18 cellular contexts compared by ENCODE assay signal in genomic region chr9:121305269-121305994, GRCh38. TPM values are rescaled to one million over a fixed set of nuclear protein-coding genes. Genes with fewer than 3 reads are reported as not detected.
DNase-seq lines count a peak whose midpoint lies in the region; ATAC-seq and TF ChIP-seq lines count a peak whose summit lies in the region.
"Had no signal": no experiment of that assay in that cellular context is flagged by ENCODE, and none has a peak within 500 bp of the region (broad histone marks: within the 10 kb centered on the region; RNA-seq: fewer than 3 reads in every experiment).

No MANE protein-coding gene starts in this region.

- peaks cover 8 to 22% of the 10 kb centered on the region in 2 donors for H3K4me1 ChIP-seq in breast epithelium
- H3K4me1 ChIP-seq in mammary epithelial cell (ENCODE audit: insufficient read depth, low read length), result no peaks in the 10 kb centered on the region
- peaks cover 12% of the 10 kb centered on the region for H3K4me1 ChIP-seq in right cardiac atrium (ENCODE audit: control insufficient read depth, insufficient read depth, low read length)
- no peaks in the 10 kb centered on the region for H3K4me1 ChIP-seq in BE2C
- H3K4me1 ChIP-seq: SJSA1 had no signal

- DNase-seq in breast epithelium (ENCODE audit: low spot score in 2 of 2) (peak; percentile 61 to 90), mammary epithelial cell (no peak), right cardiac atrium (peak; percentile 83 to 94 (median 90)), sciatic nerve (ENCODE audit: low spot score) (peak; percentile 84), occipital lobe (lab: John Stamatoyannopoulos, UW) (no peak), BE2C (no peak)
- DNase-seq: activated CD8-positive, alpha-beta T cell treated with anti-CD3 and anti-CD28 coated beads for 36 hours; activated naive CD4-positive, alpha-beta T cell; CD8-positive, alpha-beta memory T cell; central memory CD4-positive, alpha-beta T cell; EL; stimulated activated CD4-positive, alpha-beta T cell treated with anti-CD3 and anti-CD28 coated beads, Interleukin-15, amount 100 ng/mL, for 24 hours had no signal

- 62% methylated on average over 12 of the region's 13 CpGs for WGBS in mammary epithelial cell (ENCODE audit: low coverage, missing lambda C conversion rate)
- WGBS in right cardiac atrium, result 47% methylated on average over 13 of the region's 13 CpGs

- no peak for TF ChIP-seq POLR2A in breast epithelium (IDR thresholded peaks at IDR 0.05)

- dilution Hi-C loops in mammary epithelial cell (cut with HindIII; ENCODE audit: low sequenced_read_pairs), result no loop called here

- H3K36me3 ChIP-seq in breast epithelium (peaks cover 3% of the 10 kb centered on the region), mammary epithelial cell (ENCODE audit: insufficient read depth, low read length) (peaks cover 19% of the 10 kb centered on the region), BE2C (no peaks in the 10 kb centered on the region)
- H3K36me3 ChIP-seq: neural progenitor cell had no signal

- peaks cover 5% of the 10 kb centered on the region for H3K79me2 ChIP-seq in mammary epithelial cell (ENCODE audit: insufficient read depth, low read length)

- intact Hi-C loops in breast epithelium (cut with DNase I; ENCODE audit: low total_unique reads) (no loop called here), mammary epithelial cell (cut with micrococcal nuclease) (no loop called here), right cardiac atrium (cut with DNase I) (loop anchor here in 1 of 4 donors (10.0 kb wide), 1 partner anchor 91 kb away; no protein-coding TSS in a partner anchor), sciatic nerve (cut with DNase I) (no loop called here)

- no peak overlapping the region for H3K9ac ChIP-seq in mammary epithelial cell (ENCODE audit: insufficient read depth, low read length)
- H3K9ac ChIP-seq: neural progenitor cell had no signal

- H3K27ac ChIP-seq in breast epithelium, result peak overlapping the region; percentile 49 to 89
- H3K27ac ChIP-seq in mammary epithelial cell (ENCODE audit: insufficient read depth, low read depth, low read length), result no peak overlapping the region
- peak overlapping the region; percentile 71 for H3K27ac ChIP-seq in right cardiac atrium (ENCODE audit: low read length)
- H3K27ac ChIP-seq: 22Rv1, hepatocyte, neural progenitor cell, SJSA1 had no signal

- H2AFZ ChIP-seq in mammary epithelial cell (ENCODE audit: low read depth, low read length), result no peak overlapping the region
- H2AFZ ChIP-seq: hepatocyte, neural progenitor cell had no signal

- H3K4me2 ChIP-seq in mammary epithelial cell (ENCODE audit: insufficient read depth, low read depth, low read length), result no peak overlapping the region
- H3K4me2 ChIP-seq: hepatocyte, neural progenitor cell had no signal

- BruUV-seq in mammary epithelial cell (replicated peaks; lab: Mats Ljungman, UMichigan), result no TSS peak

- ATAC-seq in right cardiac atrium, result peak; percentile 36 to 64
- ATAC-seq in sciatic nerve, result peak; percentile 85
- ATAC-seq in HG03139 (IDR thresholded peaks at IDR 0.05; ENCODE audit: unreplicated experiment), result no peak
- no peak for ATAC-seq in HG02973 (IDR thresholded peaks at IDR 0.05; ENCODE audit: unreplicated experiment)
- ATAC-seq: activated CD8-positive, alpha-beta T cell treated with anti-CD3 and anti-CD28 coated beads for 36 hours had no signal

- in situ Hi-C loops in mammary epithelial cell (cut with MboI; ENCODE audit: low sequenced_read_pairs in 2 of 2), result loop anchor here in 1 of 2 donors (10.0 kb wide), 1 partner anchor 101 kb away; the partner anchor contains the start of gene RAB14

- no peak for TF ChIP-seq CTCF in breast epithelium (IDR thresholded peaks at IDR 0.05)
- TF ChIP-seq CTCF in mammary epithelial cell (conservative IDR thresholded peaks at IDR 0.05 in 1 of 2, IDR thresholded peaks at IDR 0.05 in 1 of 2; ENCODE audit: extremely low read depth in 1 of 2, insufficient read depth in 1 of 2, low read depth in 1 of 2, low read length in 2 of 2), result no peak
- TF ChIP-seq CTCF in BE2C (IDR thresholded peaks at IDR 0.05; ENCODE audit: low read depth, low read length), result no peak

- H4K20me1 ChIP-seq in mammary epithelial cell (ENCODE audit: insufficient read depth, low read length), result no peaks in the 10 kb centered on the region

- H3K4me3 ChIP-seq in breast epithelium (peak overlapping the region; percentile 0 to 62 (median 44)), mammary epithelial cell (replicated peaks in 1 of 3; ENCODE audit: insufficient read depth in 1 of 3, low read depth in 2 of 3, low read length in 3 of 3) (no peak overlapping the region), right cardiac atrium (ENCODE audit: low read length) (peak overlapping the region; percentile 24), BE2C (ENCODE audit: low read depth, low read length) (no peak overlapping the region)
- H3K4me3 ChIP-seq: hepatocyte, neural progenitor cell, SJSA1 had no signal

- no peaks in the 10 kb centered on the region for H3K9me3 ChIP-seq in breast epithelium
- no peaks in the 10 kb centered on the region for H3K9me3 ChIP-seq in mammary epithelial cell (replicated peaks; ENCODE audit: insufficient read depth, low read length)
- no peaks in the 10 kb centered on the region for H3K9me3 ChIP-seq in right cardiac atrium (ENCODE audit: control insufficient read depth, low read length)
- H3K9me3 ChIP-seq in BE2C, result no peaks in the 10 kb centered on the region
- H3K9me3 ChIP-seq: SJSA1 had no signal

- CTCF ChIA-PET in mammary epithelial cell (lab: Charles Lee; ENCODE audit: low non-redundant PET), result no interaction called here

- H3K27me3 ChIP-seq in breast epithelium, result no peaks in the 10 kb centered on the region
- H3K27me3 ChIP-seq in mammary epithelial cell (ENCODE audit: insufficient read depth, low read length), result no peaks in the 10 kb centered on the region
- H3K27me3 ChIP-seq in right cardiac atrium (ENCODE audit: control insufficient read depth, insufficient read depth), result no peaks in the 10 kb centered on the region
- H3K27me3 ChIP-seq in BE2C, result peaks cover 6% of the 10 kb centered on the region
- H3K27me3 ChIP-seq: hepatocyte, SJSA1 had no signal

RNA-seq across cellular contexts. Expression of gene GSN, which starts 37.5 kb away (rescaled TPM):
- total RNA-seq in breast epithelium (over 10,000 TPM in 1 of 3 donors, 1,000 to 10,000 TPM in 2; 1,290 to 13,922 (median 1,437) TPM), mammary epithelial cell (100 to 1,000 TPM; 196 to 723 TPM), right cardiac atrium (1,000 to 10,000 TPM in 3 of 4 donors, 100 to 1,000 TPM in 1; 949 to 1,838 (median 1,489) TPM), sciatic nerve (1,757 TPM), occipital lobe (28.5 TPM)
- polyA plus RNA-seq in mammary epithelial cell (462 TPM), right cardiac atrium (1,813 TPM)
- polyA minus RNA-seq in mammary epithelial cell, result 325 TPM
- polyA plus RNA-seq in BE2C (2012; ENCODE audit: insufficient read depth, insufficient read length, low read depth), result 2.2 TPM

Comparison
In these comparisons a context has a peak if more than half of its experiments do, and no peak if none do; other contexts are left out.
1. DNase-seq: peak in breast epithelium (2 of 2), right cardiac atrium (3 of 3) and sciatic nerve (single experiment); none in mammary epithelial cell (single experiment), occipital lobe (single experiment) and BE2C (single experiment).
2. H3K4me3 ChIP-seq: peak in breast epithelium (3 of 3) and right cardiac atrium (single experiment); none in mammary epithelial cell (0 of 3) and BE2C (single experiment).
3. ATAC-seq: peak in right cardiac atrium (2 of 2) and sciatic nerve (single experiment); none in HG03139 (single experiment) and HG02973 (single experiment).